In genomic region chr2:26430826-26431225, GRCh38 we compare ENCODE assay signal across 1 cellular context.
TF ChIP-seq lines count a peak whose summit lies in the region.

No MANE protein-coding gene starts in this region.

TF ChIP-seq in SK-N-SH, 30 proteins besides CTCF, POLR2A, EP300 and RAD21 (continued from another document):
- TF ChIP-seq REST (IDR thresholded peaks at IDR 0.05; ENCODE audit: low read depth, low read length) = no peak
- TF ChIP-seq GATA2 (CRISPR knock-in tag; IDR thresholded peaks at IDR 0.05) = no peak
